In the genomic region with DNA sequence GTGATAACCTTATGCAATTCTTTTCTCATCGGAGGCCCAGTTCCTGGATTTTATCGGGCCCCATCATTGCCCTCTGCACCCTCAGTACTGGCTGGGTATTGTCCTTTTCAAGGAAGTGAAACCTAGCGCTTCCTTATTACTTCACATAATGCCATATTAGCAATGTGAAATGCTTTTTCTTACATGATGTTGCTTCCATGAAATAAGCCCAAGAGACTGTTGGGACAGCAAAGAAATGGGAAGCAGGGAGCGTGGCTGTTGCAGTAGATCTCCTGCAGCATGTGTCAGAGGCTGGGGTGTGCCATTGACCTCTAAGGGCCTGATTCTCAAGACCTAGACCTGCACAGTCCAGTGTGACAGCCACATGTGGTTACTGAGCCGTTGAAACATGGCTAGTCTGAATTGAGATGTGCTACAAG, we compare ENCODE assay signal across 21 cellular contexts. TPM values are rescaled to one million over a fixed set of nuclear protein-coding genes. Genes with fewer than 3 reads are reported as not detected.
A peak's percentile ranks its signal among the peaks of the same experiment; 100 is the strongest.
DNase-seq lines count a peak whose midpoint lies in the region; ATAC-seq and TF ChIP-seq lines count a peak whose summit lies in the region.
"Had no signal": no experiment of that assay in that cellular context is flagged by ENCODE, and none has a peak within 500 bp of the region (broad histone marks: within the 10 kb centered on the region; RNA-seq: fewer than 3 reads in every experiment).

No MANE protein-coding gene starts in this region.

- no peak overlapping the region for H3K9ac ChIP-seq in Loucy (ENCODE audit: low read depth, low read length, poor library complexity, severe bottlenecking)
- H3K9ac ChIP-seq: neural progenitor cell had no signal

- peak overlapping the region; percentile 22 for H3K4me2 ChIP-seq in Loucy (ENCODE audit: low read depth, low read length, poor library complexity, severe bottlenecking)
- H3K4me2 ChIP-seq: neural progenitor cell had no signal

- H3K9me3 ChIP-seq in Loucy (ENCODE audit: insufficient read depth, low read depth, low read length) (no peaks in the 10 kb centered on the region), thyroid gland (no peaks in the 10 kb centered on the region), HAP-1 (no peaks in the 10 kb centered on the region)

- peak; percentile 34 for DNase-seq in RPMI8226
- no peak for DNase-seq in left ventricle myocardium superior
- DNase-seq in pons (ENCODE audit: low spot score) = peak; percentile 49
- no peak for DNase-seq in thyroid gland
- no peak for DNase-seq in HAP-1 (ENCODE audit: low spot score in 2 of 2)
- DNase-seq: activated CD8-positive, alpha-beta T cell treated with anti-CD3 and anti-CD28 coated beads for 36 hours; activated naive CD8-positive, alpha-beta T cell treated with anti-CD3 and anti-CD28 coated beads, Interleukin-2, amount 10 ng/mL, durations not matched to agents 7 days and 5 days; activated T-cell treated with anti-CD3 and anti-CD28 coated beads, Interleukin-2, amount 50 U/mL, for 48 hours; brain microvascular endothelial cell; COR-L47; dorsolateral prefrontal cortex; EL; erythroblast; HFFc6; MM.1S; NCI-H2081; NCI-H510A treated with DMSO at 0.1 percent for 48 hours had no signal

- H3K4me1 ChIP-seq in Loucy (ENCODE audit: insufficient read depth, low read length, poor library complexity, severe bottlenecking) (peaks cover 63% of the 10 kb centered on the region), thyroid gland (peaks cover 6 to 13% of the 10 kb centered on the region in 2 donors), HAP-1 (peaks cover 7% of the 10 kb centered on the region)
- H3K4me1 ChIP-seq: neural progenitor cell had no signal

- TF ChIP-seq POLR2A in thyroid gland (IDR thresholded peaks at IDR 0.05) = no peak

- no peaks in the 10 kb centered on the region for H4K20me1 ChIP-seq in Loucy (ENCODE audit: insufficient read depth, low read length, poor library complexity, severe bottlenecking)

- H2AFZ ChIP-seq in Loucy (ENCODE audit: low read length) = no peak overlapping the region
- H2AFZ ChIP-seq: neural progenitor cell had no signal

- no peak for TF ChIP-seq CTCF in Loucy (conservative IDR thresholded peaks at IDR 0.05; ENCODE audit: low read length)
- no peak for TF ChIP-seq CTCF in thyroid gland (IDR thresholded peaks at IDR 0.05)

- intact Hi-C loops in left ventricle myocardium superior (cut with micrococcal nuclease) (no loop called here), thyroid gland (cut with DNase I) (no loop called here)

- no peak overlapping the region for H3K4me3 ChIP-seq in Loucy (ENCODE audit: low read length, poor library complexity, severe bottlenecking)
- no peak overlapping the region for H3K4me3 ChIP-seq in thyroid gland (replicated peaks in 1 of 3)
- H3K4me3 ChIP-seq in HAP-1 = no peak overlapping the region
- H3K4me3 ChIP-seq: dorsolateral prefrontal cortex, neural progenitor cell had no signal

- no peaks in the 10 kb centered on the region; the same call in 1 of the 2 replicates for H3F3A ChIP-seq in Loucy (ENCODE audit: low read depth)

- ATAC-seq in left ventricle myocardium superior = peak; percentile 58
- ATAC-seq in GM19351 (IDR thresholded peaks at IDR 0.05; ENCODE audit: unreplicated experiment) = no peak
- no peak for ATAC-seq in activated CD4-positive, CD25-positive, alpha-beta regulatory T cell treated with anti-CD3 and anti-CD28 coated beads, Interleukin-2, amount 50 U/mL, for 24 hours
- ATAC-seq: activated CD8-positive, alpha-beta T cell treated with anti-CD3 and anti-CD28 coated beads for 36 hours had no signal

- H3K79me2 ChIP-seq in Loucy (ENCODE audit: insufficient read depth, low read length) = peaks cover 68% of the 10 kb centered on the region

- H3K36me3 ChIP-seq in Loucy (ENCODE audit: insufficient read depth, low read length) (no peaks in the 10 kb centered on the region), thyroid gland (no peaks in the 10 kb centered on the region), HAP-1 (replicated peaks) (no peaks in the 10 kb centered on the region)
- H3K36me3 ChIP-seq: brain microvascular endothelial cell, neural progenitor cell had no signal

- H3K27me3 ChIP-seq in Loucy (ENCODE audit: insufficient read depth, low read length, poor library complexity, severe bottlenecking) = no peaks in the 10 kb centered on the region
- no peaks in the 10 kb centered on the region for H3K27me3 ChIP-seq in thyroid gland
- H3K27me3 ChIP-seq in HAP-1 (ENCODE audit: low read depth) = no peaks in the 10 kb centered on the region
- H3K27me3 ChIP-seq: brain microvascular endothelial cell had no signal

- in situ Hi-C loops in HAP-1 (cut with MboI; ENCODE audit: low sequenced_read_pairs) = no loop called here

- H3K27ac ChIP-seq in thyroid gland = no peak overlapping the region
- H3K27ac ChIP-seq: brain microvascular endothelial cell, neural progenitor cell had no signal

- H3K9me2 ChIP-seq in Loucy (replicated peaks; ENCODE audit: low read depth, low read length) = no peaks in the 10 kb centered on the region

- 89% methylated on average over 5 of the region's 5 CpGs for WGBS in thyroid gland, 2 donors

RNA-seq across cellular contexts. Expression of a gene that starts 8.1 kb away (rescaled TPM):
- total RNA-seq in left ventricle myocardium superior = 32.2 TPM
- total RNA-seq in thyroid gland = 10 to 100 TPM; 11.7 to 54.3 (median 41.4) TPM
- total RNA-seq: HFFc6 had no signal

RNA-seq across cellular contexts. Expression of a gene that starts 56.3 kb away (rescaled TPM):
- total RNA-seq in left ventricle myocardium superior (72.6 TPM), thyroid gland (100 to 1,000 TPM in 2 of 4 donors, 10 to 100 TPM in 2; 79.8 to 182 (median 111) TPM)
- total RNA-seq: activated CD8-positive, alpha-beta T cell treated with anti-CD3 and anti-CD28 coated beads for 36 hours; HFFc6 had no signal

Comparison
In these comparisons a context has a peak if more than half of its experiments do, and no peak if none do; other contexts are left out.
1. DNase-seq: peak in RPMI8226 (single experiment) and pons (single experiment); none in left ventricle myocardium superior (single experiment), thyroid gland (0 of 2) and HAP-1 (0 of 2).